21 cellular contexts compared by ENCODE assay signal in genomic region chr7:28348631-28349030, GRCh38.
A peak's percentile ranks its signal among the peaks of the same experiment; 100 is the strongest.
DNase-seq lines count a peak whose midpoint lies in the region; ATAC-seq, FAIRE-seq and TF ChIP-seq lines count a peak whose summit lies in the region.
"Had no signal": no experiment of that assay in that cellular context is flagged by ENCODE, and none has a peak within 500 bp of the region (broad histone marks: within the 10 kb centered on the region; RNA-seq: fewer than 3 reads in every experiment).

No MANE protein-coding gene starts in this region.

- in situ Hi-C loops in GM23248 (cut with MboI): no loop called here

- no peaks in the 10 kb centered on the region for H3K36me3 ChIP-seq in GM23248 (ENCODE audit: low read depth)
- no peaks in the 10 kb centered on the region for H3K36me3 ChIP-seq in PC-3 (ENCODE audit: low read depth, low read length)
- no peaks in the 10 kb centered on the region for H3K36me3 ChIP-seq in prostate gland
- H3K36me3 ChIP-seq in Caco-2 (ENCODE audit: control insufficient read depth, insufficient read depth, low read length): no peaks in the 10 kb centered on the region
- H3K36me3 ChIP-seq: vagina had no signal

- ATAC-seq in PC-3 (peak; percentile 14; the same call in 1 of the 2 replicates), left cardiac atrium (peak; percentile 60 to 71), HG03469 (IDR thresholded peaks at IDR 0.05; ENCODE audit: unreplicated experiment) (no peak)
- ATAC-seq: HCT116 had no signal

- POLR2A ChIA-PET in PC-3 (lab: Charles Lee; ENCODE audit: unreplicated experiment): no interaction called here
- POLR2A ChIA-PET in Caco-2 (lab: Charles Lee): no interaction called here

- no peak overlapping the region for H3K9ac ChIP-seq in GM23248
- H3K9ac ChIP-seq in PC-3 (ENCODE audit: low read length): no peak overlapping the region; the same call in 1 of the 2 replicates
- H3K9ac ChIP-seq: KMS-11 had no signal

- no peak overlapping the region for H3K27ac Mint-ChIP-seq in Caco-2 (ENCODE audit: unreplicated experiment)

- whole genome bisulfite sequencing in GM23248 (ENCODE audit: low coverage in 1 of 2, low lambda C conversion rate in 2 of 2, missing lambda C conversion rate in 2 of 2), 2 experiments: 48 to 54% methylated on average over 5 of the region's 5 CpGs
- WGBS in prostate gland: 60% methylated on average over 5 of the region's 5 CpGs

- H4K20me1 ChIP-seq in GM23248 (ENCODE audit: insufficient read depth) (no peaks in the 10 kb centered on the region), PC-3 (ENCODE audit: low read length) (no peaks in the 10 kb centered on the region)

- no peak overlapping the region for H3K4me3 Mint-ChIP-seq in Caco-2 (ENCODE audit: unreplicated experiment)
- H3K4me3 Mint-ChIP-seq: central memory CD8-positive, alpha-beta T cell; neural crest cell had no signal

- no peak for DNase-seq in GM23248
- peak; percentile 48 for DNase-seq in PC-3
- DNase-seq in left cardiac atrium: no peak
- DNase-seq in prostate gland (ENCODE audit: low spot score): peak; percentile 8
- DNase-seq in Caco-2: no peak
- DNase-seq in HTR-8/SVneo (ENCODE audit: insufficient read length, low spot score): no peak
- DNase-seq in mesenteric fat pad (ENCODE audit: low spot score): no peak
- DNase-seq: activated CD4-positive, alpha-beta T cell treated with anti-CD3 and anti-CD28 coated beads, Interleukin-2, amount 50 U/mL, for 1 hour; amniotic stem cell; effector CD8-positive, alpha-beta T cell; head of caudate nucleus; mesendoderm; NCI-H2171 treated with DMSO at 0.1 percent for 48 hours; stimulated activated CD4-positive, alpha-beta T cell treated with anti-CD3 and anti-CD28 coated beads, Interleukin-2, amount 100 ng/mL, for 48 hours had no signal

- H3K27me3 ChIP-seq in GM23248 (replicated peaks; ENCODE audit: insufficient read depth) (no peaks in the 10 kb centered on the region), PC-3 (ENCODE audit: low read length) (no peaks in the 10 kb centered on the region), prostate gland (replicated peaks; ENCODE audit: insufficient read depth) (no peaks in the 10 kb centered on the region), Caco-2 (replicated peaks; ENCODE audit: control insufficient read depth, insufficient read depth, low read length) (no peaks in the 10 kb centered on the region)
- H3K27me3 ChIP-seq: vagina had no signal

- H3K9me3 ChIP-seq in GM23248 (ENCODE audit: low read depth): no peaks in the 10 kb centered on the region
- no peaks in the 10 kb centered on the region for H3K9me3 ChIP-seq in PC-3 (ENCODE audit: low read length)
- no peaks in the 10 kb centered on the region for H3K9me3 ChIP-seq in prostate gland
- no peaks in the 10 kb centered on the region for H3K9me3 ChIP-seq in Caco-2
- H3K9me3 ChIP-seq: vagina had no signal

- TF ChIP-seq CTCF in PC-3 (conservative IDR thresholded peaks at IDR 0.05; ENCODE audit: low read depth, low read length): no peak
- TF ChIP-seq CTCF in prostate gland (IDR thresholded peaks at IDR 0.05): no peak
- no peak for TF ChIP-seq CTCF in Caco-2 (IDR thresholded peaks at IDR 0.05; ENCODE audit: insufficient read depth in 1 of 2, low read depth in 1 of 2, low read length in 1 of 2, severe bottlenecking in 1 of 2, unreplicated experiment in 1 of 2)

- peaks cover 8% of the 10 kb centered on the region for H3K9me3 Mint-ChIP-seq in Caco-2 (ENCODE audit: unreplicated experiment)
- H3K9me3 Mint-ChIP-seq: central memory CD8-positive, alpha-beta T cell had no signal

- H3K4me1 Mint-ChIP-seq in Caco-2 (ENCODE audit: low read depth, unreplicated experiment): peaks cover 19% of the 10 kb centered on the region
- H3K4me1 Mint-ChIP-seq: central memory CD8-positive, alpha-beta T cell; neural crest cell had no signal

- intact Hi-C loops in PC-3 (cut with micrococcal nuclease): no loop called here
- intact Hi-C loops in left cardiac atrium (cut with DNase I): no loop called here
- intact Hi-C loops in prostate gland (cut with DNase I): no loop called here
- intact Hi-C loops in Caco-2 (cut with micrococcal nuclease; ENCODE audit: unreplicated experiment): no loop called here

- H3K27me3 Mint-ChIP-seq in Caco-2 (ENCODE audit: insufficient read depth, unreplicated experiment): no peaks in the 10 kb centered on the region

- H3K79me2 ChIP-seq in GM23248 (ENCODE audit: insufficient read depth): no peaks in the 10 kb centered on the region
- no peaks in the 10 kb centered on the region for H3K79me2 ChIP-seq in PC-3 (ENCODE audit: low read length)

- H2AFZ ChIP-seq in GM23248 (no peak overlapping the region), PC-3 (ENCODE audit: low read length) (no peak overlapping the region)

- peaks cover 36% of the 10 kb centered on the region for H3F3A ChIP-seq in GM23248 (ENCODE audit: insufficient read depth)
- H3F3A ChIP-seq in PC-3 (ENCODE audit: low read length, unreplicated experiment): no peaks in the 10 kb centered on the region

- H3K4me2 ChIP-seq in GM23248 (ENCODE audit: unreplicated experiment) (peak overlapping the region; percentile 96), PC-3 (ENCODE audit: low read length) (no peak overlapping the region)
- H3K4me2 ChIP-seq: KMS-11 had no signal

- H3K9me2 ChIP-seq in GM23248 (ENCODE audit: insufficient read depth) (0 out of 2 replicates have a peak, but pooled peaks cover 3% of the 10 kb centered on the region), PC-3 (replicated peaks; ENCODE audit: low read length) (no peaks in the 10 kb centered on the region)

- peaks cover 33% of the 10 kb centered on the region for H3K4me1 ChIP-seq in GM23248 (ENCODE audit: insufficient read depth)
- peaks cover 45% of the 10 kb centered on the region for H3K4me1 ChIP-seq in PC-3 (ENCODE audit: insufficient read depth, low read length)
- H3K4me1 ChIP-seq in prostate gland (replicated peaks): no peaks in the 10 kb centered on the region
- H3K4me1 ChIP-seq in Caco-2: peaks cover 20% of the 10 kb centered on the region

- peak overlapping the region; percentile 85 for H3K27ac ChIP-seq in GM23248
- peak overlapping the region; percentile 80 for H3K27ac ChIP-seq in PC-3 (ENCODE audit: low read length)
- H3K27ac ChIP-seq in prostate gland: no peak overlapping the region
- H3K27ac ChIP-seq: KMS-11, vagina had no signal

- TF ChIP-seq POLR2A in prostate gland (IDR thresholded peaks at IDR 0.05): no peak

- CTCF ChIA-PET in PC-3 (lab: Charles Lee): interaction anchor here (1.1 kb wide), 1 partner anchor 49 kb away, joined by 3 read pairs; no protein-coding TSS in a partner anchor
- CTCF ChIA-PET in Caco-2 (lab: Charles Lee): no interaction called here

- FAIRE-seq in HTR-8/SVneo (lab: Jason Lieb, UNC): no peak

- no peaks in the 10 kb centered on the region for H3K36me3 Mint-ChIP-seq in Caco-2 (ENCODE audit: insufficient read depth, unreplicated experiment)

- no TSS peak for BruUV-seq in PC-3 (replicated peaks; lab: Mats Ljungman, UMichigan)
- BruUV-seq in Caco-2 (replicated peaks; lab: Mats Ljungman, UMichigan): no TSS peak

- H3K4me3 ChIP-seq in GM23248: no peak overlapping the region
- H3K4me3 ChIP-seq in PC-3 (ENCODE audit: low read length): no peak overlapping the region
- H3K4me3 ChIP-seq in prostate gland: no peak overlapping the region
- H3K4me3 ChIP-seq in Caco-2 (ENCODE audit: low read depth, low read length): no peak overlapping the region
- H3K4me3 ChIP-seq: skin epidermis, vagina had no signal

Comparison
In these comparisons a context has a peak if more than half of its experiments do, and no peak if none do; other contexts are left out.
1. DNase-seq: peak in PC-3 (single experiment) and prostate gland (single experiment); none in GM23248 (single experiment), left cardiac atrium (single experiment), Caco-2 (0 of 2), HTR-8/SVneo (single experiment) and mesenteric fat pad (single experiment).
2. H3K27ac ChIP-seq: peak in GM23248 (single experiment) and PC-3 (single experiment); none in prostate gland (0 of 2).